9 cellular contexts compared by ENCODE assay signal in genomic region chrX:13028871-13029336, GRCh38. TPM values are rescaled to one million over a fixed set of nuclear protein-coding genes. Genes with fewer than 3 reads are reported as not detected.
A peak's percentile ranks its signal among the peaks of the same experiment; 100 is the strongest.
DNase-seq lines count a peak whose midpoint lies in the region; ATAC-seq and TF ChIP-seq lines count a peak whose summit lies in the region.
"Had no signal": no experiment of that assay in that cellular context is flagged by ENCODE, and none has a peak within 500 bp of the region (broad histone marks: within the 10 kb centered on the region; RNA-seq: fewer than 3 reads in every experiment).

No MANE protein-coding gene starts in this region.

- intact Hi-C loops in activated CD4-positive, alpha-beta T cell treated with anti-CD3 and anti-CD28 coated beads, Interleukin-2, amount 10 ng/mL, durations not matched to agents 24 days and 14 days (cut with micrococcal nuclease) = no loop called here

- H3K27ac Mint-ChIP-seq in activated CD4-positive, alpha-beta T cell treated with anti-CD3 and anti-CD28 coated beads, Interleukin-2, amount 10 ng/mL, durations not matched to agents 24 days and 14 days = peak overlapping the region; percentile 84
- H3K27ac Mint-ChIP-seq in stimulated activated memory B cell treated with anti-CD40 and anti-IgM and Interleukin-4, amounts not matched to agents 10 μg/mL and 1 μg/mL and 100 μg/mL, for 72 hours = peak overlapping the region; percentile 84

- H3K4me1 Mint-ChIP-seq in activated CD4-positive, alpha-beta T cell treated with anti-CD3 and anti-CD28 coated beads, Interleukin-2, amount 10 ng/mL, durations not matched to agents 24 days and 14 days = peaks cover 50% of the 10 kb centered on the region
- H3K4me1 Mint-ChIP-seq in stimulated activated memory B cell treated with anti-CD40 and anti-IgM and Interleukin-4, amounts not matched to agents 10 μg/mL and 1 μg/mL and 100 μg/mL, for 72 hours = peaks cover 41% of the 10 kb centered on the region

- H3K4me3 Mint-ChIP-seq in activated CD4-positive, alpha-beta T cell treated with anti-CD3 and anti-CD28 coated beads, Interleukin-2, amount 10 ng/mL, durations not matched to agents 24 days and 14 days = peak overlapping the region; percentile 35
- no peak overlapping the region for H3K4me3 Mint-ChIP-seq in stimulated activated memory B cell treated with anti-CD40 and anti-IgM and Interleukin-4, amounts not matched to agents 10 μg/mL and 1 μg/mL and 100 μg/mL, for 72 hours

- H3K9ac ChIP-seq in iPS-20b (ENCODE audit: low read depth, low read length) = peak overlapping the region; percentile 72; the same call in 1 of the 2 replicates

- H3K4me3 ChIP-seq in iPS-20b (ENCODE audit: low read length) = peak overlapping the region; percentile 4; the same call in 1 of the 2 replicates

- ATAC-seq in stimulated activated memory B cell treated with anti-CD40 and anti-IgM and Interleukin-4, amounts not matched to agents 10 μg/mL and 1 μg/mL and 100 μg/mL, for 72 hours = no peak
- ATAC-seq in HG03135 (IDR thresholded peaks at IDR 0.05; ENCODE audit: unreplicated experiment) (no peak), GM19395 (IDR thresholded peaks at IDR 0.05; ENCODE audit: unreplicated experiment) (no peak)

- no peaks in the 10 kb centered on the region for H3K27me3 ChIP-seq in iPS-20b (ENCODE audit: insufficient read depth, low read length)

- H3K9me3 Mint-ChIP-seq in activated CD4-positive, alpha-beta T cell treated with anti-CD3 and anti-CD28 coated beads, Interleukin-2, amount 10 ng/mL, durations not matched to agents 24 days and 14 days = no peaks in the 10 kb centered on the region
- H3K9me3 Mint-ChIP-seq in stimulated activated memory B cell treated with anti-CD40 and anti-IgM and Interleukin-4, amounts not matched to agents 10 μg/mL and 1 μg/mL and 100 μg/mL, for 72 hours = no peaks in the 10 kb centered on the region

- H3K36me3 ChIP-seq in iPS-20b (ENCODE audit: insufficient read depth, low read depth, low read length) = no peaks in the 10 kb centered on the region

- H3K27ac ChIP-seq in VCaP (peak overlapping the region; percentile 68), iPS-20b (ENCODE audit: low read length) (peak overlapping the region; percentile 65)

- no peak for TF ChIP-seq CTCF in VCaP (conservative IDR thresholded peaks at IDR 0.05)

- no peaks in the 10 kb centered on the region for H3K9me3 ChIP-seq in iPS-20b (ENCODE audit: insufficient read depth, low read depth, low read length)

- no peak for DNase-seq in activated CD4-positive, alpha-beta T cell treated with anti-CD3 and anti-CD28 coated beads, Interleukin-2, amount 10 ng/mL, durations not matched to agents 24 days and 14 days
- DNase-seq in activated CD4-positive, alpha-beta T cell treated with anti-CD3 and anti-CD28 coated beads, Interleukin-2, amount 50 U/mL, for 48 hours = no peak
- no peak for DNase-seq in NCI-H774 (lab: John Stamatoyannopoulos, UW)
- DNase-seq: dorsolateral prefrontal cortex had no signal

- no peaks in the 10 kb centered on the region for H3K36me3 Mint-ChIP-seq in activated CD4-positive, alpha-beta T cell treated with anti-CD3 and anti-CD28 coated beads, Interleukin-2, amount 10 ng/mL, durations not matched to agents 24 days and 14 days (ENCODE audit: low read depth)
- H3K36me3 Mint-ChIP-seq in stimulated activated memory B cell treated with anti-CD40 and anti-IgM and Interleukin-4, amounts not matched to agents 10 μg/mL and 1 μg/mL and 100 μg/mL, for 72 hours = no peaks in the 10 kb centered on the region

- H3K27me3 Mint-ChIP-seq in activated CD4-positive, alpha-beta T cell treated with anti-CD3 and anti-CD28 coated beads, Interleukin-2, amount 10 ng/mL, durations not matched to agents 24 days and 14 days = no peaks in the 10 kb centered on the region
- H3K27me3 Mint-ChIP-seq in stimulated activated memory B cell treated with anti-CD40 and anti-IgM and Interleukin-4, amounts not matched to agents 10 μg/mL and 1 μg/mL and 100 μg/mL, for 72 hours = no peaks in the 10 kb centered on the region

- H3K4me1 ChIP-seq in iPS-20b (ENCODE audit: insufficient read depth, low read length) = peaks cover 14% of the 10 kb centered on the region; the same call in 1 of the 2 replicates

RNA-seq across cellular contexts. Expression of gene FAM9C, which starts 15.5 kb away (rescaled TPM):
- total RNA-seq in activated CD4-positive, alpha-beta T cell treated with anti-CD3 and anti-CD28 coated beads, Interleukin-2, amount 10 ng/mL, durations not matched to agents 24 days and 14 days = not detected in 2 replicates

RNA-seq across cellular contexts. Expression of gene TMSB4X, which starts 54.0 kb away (rescaled TPM):
- total RNA-seq in activated CD4-positive, alpha-beta T cell treated with anti-CD3 and anti-CD28 coated beads, Interleukin-2, amount 10 ng/mL, durations not matched to agents 24 days and 14 days = 5,263 and 5,311 TPM in 2 replicates
